In genomic region chr18:79620586-79621165, GRCh38 we compare ENCODE assay signal across 19 cellular contexts. TPM values are rescaled to one million over a fixed set of nuclear protein-coding genes. Genes with fewer than 3 reads are reported as not detected.
DNase-seq lines count a peak whose midpoint lies in the region; ATAC-seq and TF ChIP-seq lines count a peak whose summit lies in the region.
"Had no signal": no experiment of that assay in that cellular context is flagged by ENCODE, and none has a peak within 500 bp of the region (broad histone marks: within the 10 kb centered on the region; RNA-seq: fewer than 3 reads in every experiment).

No MANE protein-coding gene starts in this region.

- no peak overlapping the region for H3K9ac ChIP-seq in IMR-90 (ENCODE audit: low read depth, low read length)
- H3K9ac ChIP-seq: BLaER1 treated with 17β-estradiol and CSF1 and Interleukin-3, amounts not matched to agents 10 nM and 100 nM had no signal

- no peaks in the 10 kb centered on the region for H3K79me1 ChIP-seq in IMR-90 (ENCODE audit: low read depth in 1 of 2, low read length in 2 of 2)

- no peak overlapping the region for H2BK120ac ChIP-seq in IMR-90 (ENCODE audit: low read depth, low read length)

- TF ChIP-seq POLR2A in IMR-90 (IDR thresholded peaks at IDR 0.05; ENCODE audit: low read depth, low read length) (no peak), spleen (IDR thresholded peaks at IDR 0.05) (no peak)

- H4K20me1 ChIP-seq in IMR-90 (ENCODE audit: insufficient read depth, low read length) = no peaks in the 10 kb centered on the region

- ATAC-seq in IMR-90 (ENCODE audit: low read depth) = no peak
- no peak for ATAC-seq in lower lobe of right lung
- ATAC-seq in HG02588 (IDR thresholded peaks at IDR 0.05; ENCODE audit: unreplicated experiment) = no peak
- ATAC-seq in T-helper 17 cell = no peak
- ATAC-seq: GM12878, HepG2 had no signal

- no peak overlapping the region for H3K4me2 ChIP-seq in IMR-90 (ENCODE audit: low read depth, low read length)
- H3K4me2 ChIP-seq: BLaER1 treated with 17β-estradiol and CSF1 and Interleukin-3, amounts not matched to agents 10 nM and 100 nM had no signal

- H3K18ac ChIP-seq in IMR-90 (ENCODE audit: low read depth, low read length) = no peak overlapping the region

- H3K9me3 Mint-ChIP-seq in chondrocyte (ENCODE audit: low read depth) = no peaks in the 10 kb centered on the region
- H3K9me3 Mint-ChIP-seq: CD8-positive, alpha-beta memory T cell; H9 had no signal

- no peak overlapping the region for H4K8ac ChIP-seq in IMR-90 (ENCODE audit: low read depth in 2 of 2, low read length in 2 of 2)

- no peaks in the 10 kb centered on the region for H3K36me3 ChIP-seq in IMR-90 (ENCODE audit: control insufficient read depth, insufficient read depth, low read length)
- H3K36me3 ChIP-seq in lower lobe of right lung = no peaks in the 10 kb centered on the region
- H3K36me3 ChIP-seq in spleen = no peaks in the 10 kb centered on the region

- H2AFZ ChIP-seq in IMR-90 (replicated peaks; ENCODE audit: low read length, poor library complexity) = no peak overlapping the region

- H3K27me3 Mint-ChIP-seq in chondrocyte (ENCODE audit: low read depth) (peaks cover 18% of the 10 kb centered on the region), T-helper 17 cell (peaks cover 24% of the 10 kb centered on the region)
- H3K27me3 Mint-ChIP-seq: B cell had no signal

- H3K9me1 ChIP-seq in IMR-90 (ENCODE audit: insufficient read depth, low read length) = no peaks in the 10 kb centered on the region

- no peak overlapping the region for H3K23ac ChIP-seq in IMR-90 (ENCODE audit: low read depth, low read length)

- in situ Hi-C loops in IMR-90 (cut with MboI; ENCODE audit: low sequenced_read_pairs) = no loop called here

- H2BK20ac ChIP-seq in IMR-90 (ENCODE audit: low read depth, low read length) = no peak overlapping the region

- H3K9me3 ChIP-seq in IMR-90 (ENCODE audit: control insufficient read depth, insufficient read depth, low read length) (peaks cover 6% of the 10 kb centered on the region; the same call in 1 of the 2 replicates), lower lobe of right lung (no peaks in the 10 kb centered on the region), spleen (peaks cover 0 to 3% (median 0%) of the 10 kb centered on the region in 8 donors), T-helper 17 cell (ENCODE audit: control insufficient read depth, low read length, poor library complexity, severe bottlenecking) (no peaks in the 10 kb centered on the region)

- no peak overlapping the region for H3K27ac Mint-ChIP-seq in chondrocyte (ENCODE audit: unreplicated experiment)
- no peak overlapping the region for H3K27ac Mint-ChIP-seq in T-helper 17 cell
- H3K27ac Mint-ChIP-seq: B cell; CD8-positive, alpha-beta memory T cell had no signal

- no peak overlapping the region for H2BK5ac ChIP-seq in IMR-90 (ENCODE audit: low read depth, low read length, poor library complexity, severe bottlenecking)

- H3K27ac ChIP-seq in IMR-90 (ENCODE audit: insufficient read depth, low read length) (no peak overlapping the region), lower lobe of right lung (no peak overlapping the region), spleen (no peak overlapping the region)
- H3K27ac ChIP-seq: BLaER1 treated with 17β-estradiol and CSF1 and Interleukin-3, amounts not matched to agents 10 nM and 100 nM had no signal

- H3K4me1 Mint-ChIP-seq in chondrocyte (ENCODE audit: low read depth) = peaks cover 4% of the 10 kb centered on the region
- no peaks in the 10 kb centered on the region for H3K4me1 Mint-ChIP-seq in T-helper 17 cell

- TF ChIP-seq CTCF in IMR-90 (conservative IDR thresholded peaks at IDR 0.05; ENCODE audit: low read depth, low read length) (no peak), chondrocyte (IDR thresholded peaks at IDR 0.05) (no peak), lower lobe of right lung (IDR thresholded peaks at IDR 0.05) (no peak), spleen (IDR thresholded peaks at IDR 0.05 in 8 of 11, conservative IDR thresholded peaks at IDR 0.05 in 3 of 11) (no peak)

- H3K4me1 ChIP-seq in IMR-90 (ENCODE audit: control insufficient read depth, insufficient read depth, low read length) (no peaks in the 10 kb centered on the region), lower lobe of right lung (peaks cover 16% of the 10 kb centered on the region), spleen (peaks cover 7 to 28% (median 17%) of the 10 kb centered on the region in 6 donors)

- WGBS in IMR-90 (ENCODE audit: extremely low coverage in 2 of 2, insufficient read length in 1 of 2), 2 experiments = 47% methylated on average over 4 of the region's 19 CpGs; no CpG with 5 or more reads in 1 of the 2 experiments
- 78 to 85% (median 83%) methylated on average over 19 of the region's 19 CpGs for WGBS in spleen, 5 donors

- H3K36me3 Mint-ChIP-seq in chondrocyte (ENCODE audit: low read depth) = peaks cover 3% of the 10 kb centered on the region
- H3K36me3 Mint-ChIP-seq in T-helper 17 cell (ENCODE audit: low read depth) = no peaks in the 10 kb centered on the region
- H3K36me3 Mint-ChIP-seq: CD8-positive, alpha-beta memory T cell had no signal

- H3K27me3 ChIP-seq in IMR-90 (ENCODE audit: control insufficient read depth, insufficient read depth, low read length) = peaks cover 16% of the 10 kb centered on the region
- H3K27me3 ChIP-seq in lower lobe of right lung (ENCODE audit: low read depth) = peaks cover 14% of the 10 kb centered on the region
- peaks cover 0 to 16% (median 10%) of the 10 kb centered on the region in 7 donors for H3K27me3 ChIP-seq in spleen (replicated peaks in 1 of 7)

- H2BK15ac ChIP-seq in IMR-90 (ENCODE audit: low read depth, low read length) = no peak overlapping the region

- CTCF ChIA-PET in IMR-90 (lab: Yijun Ruan, JAX) = no interaction called here

- TF ChIP-seq RAD21 in IMR-90 (IDR thresholded peaks at IDR 0.05; ENCODE audit: low read length) = no peak

- H3K4me3 ChIP-seq in IMR-90 (ENCODE audit: insufficient read depth, low read depth, low read length) = no peak overlapping the region
- no peak overlapping the region for H3K4me3 ChIP-seq in lower lobe of right lung
- no peak overlapping the region for H3K4me3 ChIP-seq in spleen
- H3K4me3 ChIP-seq: BLaER1 treated with 17β-estradiol and CSF1 and Interleukin-3, amounts not matched to agents 10 nM and 100 nM; GM12878 had no signal

- DNase-seq in IMR-90 (peak; percentile 7), chondrocyte (ENCODE audit: low spot score) (peak; percentile 47), lower lobe of right lung (peak; percentile 33), spleen (peak; percentile 9), SW 1271 (lab: John Stamatoyannopoulos, UW) (no peak), T-helper 17 cell (no peak)
- DNase-seq: COR-L47, DMS 273 treated with DMSO at 0.1 percent for 48 hours, DMS53, DND-41, EL, GOT3, H9 had no signal

- no TSS peak for BruUV-seq in IMR-90 (replicated peaks; lab: Mats Ljungman, UMichigan)

- intact Hi-C loops in IMR-90 (cut with micrococcal nuclease) = no loop called here
- intact Hi-C loops in lower lobe of right lung (cut with DNase I) = no loop called here
- intact Hi-C loops in spleen (cut with DNase I; ENCODE audit: low total_unique reads) = no loop called here

- H3K4me3 Mint-ChIP-seq in chondrocyte (ENCODE audit: unreplicated experiment) = no peak overlapping the region
- no peak overlapping the region for H3K4me3 Mint-ChIP-seq in T-helper 17 cell
- H3K4me3 Mint-ChIP-seq: B cell; CD8-positive, alpha-beta memory T cell; H9 had no signal

- no peak overlapping the region for H3K14ac ChIP-seq in IMR-90 (replicated peaks; ENCODE audit: low read depth, low read length)

- H2AK9ac ChIP-seq in IMR-90 (replicated peaks; ENCODE audit: low read depth, low read length, poor library complexity) = no peak overlapping the region

- no peak overlapping the region for H2AK5ac ChIP-seq in IMR-90 (ENCODE audit: low read depth, low read length)

- dilution Hi-C loops in IMR-90 (cut with HindIII; ENCODE audit: low sequenced_read_pairs, unreplicated experiment) = no loop called here

- no peak overlapping the region for H3K56ac ChIP-seq in IMR-90 (ENCODE audit: extremely low read depth, insufficient read depth, low read length)

- no peak overlapping the region for H4K91ac ChIP-seq in IMR-90 (ENCODE audit: insufficient read depth, low read depth, low read length)

- POLR2A ChIA-PET in IMR-90 (lab: Charles Lee; ENCODE audit: unreplicated experiment) = no interaction called here

- H4K5ac ChIP-seq in IMR-90 (ENCODE audit: low read depth, low read length) = no peak overlapping the region

- H3K4ac ChIP-seq in IMR-90 (ENCODE audit: low read depth, low read length) = no peak overlapping the region

TF ChIP-seq in IMR-90, 13 proteins besides CTCF, POLR2A, EP300 and RAD21:
- no peak for TF ChIP-seq MAZ (IDR thresholded peaks at IDR 0.05; ENCODE audit: borderline replicate concordance, low read depth, low read length)
- no peak for TF ChIP-seq SMC3 (IDR thresholded peaks at IDR 0.05; ENCODE audit: low read depth, low read length)
- no peak for TF ChIP-seq MAFK (IDR thresholded peaks at IDR 0.05; ENCODE audit: low read depth, low read length)
- no peak for TF ChIP-seq NFE2L2 (IDR thresholded peaks at IDR 0.05; ENCODE audit: low read depth, low read length)
- TF ChIP-seq MXI1 (IDR thresholded peaks at IDR 0.05; ENCODE audit: borderline replicate concordance, low read depth, low read length) = no peak
- TF ChIP-seq ELK1 (IDR thresholded peaks at IDR 0.05; ENCODE audit: borderline replicate concordance, low read depth, low read length) = no peak
TF ChIP-seq in IMR-90: peak in this region for 0.

RNA-seq across cellular contexts. Expression of gene CTDP1, which starts 58.9 kb away (rescaled TPM):
- 17.5 and 17.6 TPM in 2 replicates for total RNA-seq in IMR-90 (2012; rRNA removed)
- 13.4 and 14.5 TPM in 2 replicates for polyA plus RNA-seq in IMR-90 (2012; rRNA removed)
- polyA plus RNA-seq in IMR-90 (2012; cell fraction: cytosol; rRNA removed) = 10.6 and 13.3 TPM in 2 replicates
- 23.9 and 32.2 TPM in 2 replicates for polyA plus RNA-seq in IMR-90 (2012; cell fraction: nucleus; rRNA removed; ENCODE audit: low replicate concordance)
- 20.0 to 21.0 TPM (median 20.9 TPM) in 3 replicates for total RNA-seq in chondrocyte
- total RNA-seq in lower lobe of right lung = 25.2 TPM
- 10 to 100 TPM; 24.5 to 54.6 (median 30.5) TPM for total RNA-seq in spleen
- polyA plus RNA-seq in spleen = 10 to 100 TPM; 13.6 to 20.8 (median 18.0) TPM
- total RNA-seq in T-helper 17 cell = 10 to 100 TPM; 61.0 to 65.1 TPM

Comparison
In these comparisons a context has a peak if more than half of its experiments do, and no peak if none do; other contexts are left out.
1. DNase-seq: peak in IMR-90 (single experiment), chondrocyte (single experiment), lower lobe of right lung (single experiment) and spleen (single experiment); none in SW 1271 (0 of 2) and T-helper 17 cell (0 of 3).